1 cellular context compared by ENCODE assay signal in genomic region chr5:172770374-172770674, GRCh38.
TF ChIP-seq lines count a peak whose summit lies in the region.

No MANE protein-coding gene starts in this region.

TF ChIP-seq in GM12878, 131 proteins besides CTCF, POLR2A, EP300 and RAD21 (continued from another document):
- TF ChIP-seq PBX3 (IDR thresholded peaks at IDR 0.05; ENCODE audit: insufficient replicate concordance, low read depth, low read length) (no peak), DPF2 (IDR thresholded peaks at IDR 0.05) (0 out of 2 replicates have a peak, but pooled peaks have one; percentile 69), BCL3 (IDR thresholded peaks at IDR 0.05; ENCODE audit: borderline replicate concordance, insufficient read depth, low read depth, low read length, poor library complexity, severe bottlenecking) (no peak), SUZ12 (IDR thresholded peaks at IDR 0.05; ENCODE audit: unreplicated experiment) (no peak), ZNF592 (IDR thresholded peaks at IDR 0.05) (no peak), USF1 (IDR thresholded peaks at IDR 0.05; ENCODE audit: borderline replicate concordance, extremely low read length, insufficient read depth, low read depth, low read length) (no peak), EED (IDR thresholded peaks at IDR 0.05; ENCODE audit: low read depth) (no peak), KAT2A (conservative IDR thresholded peaks at IDR 0.05; ENCODE audit: control insufficient read depth, low read depth, low read length) (no peak), REST (IDR thresholded peaks at IDR 0.05; ENCODE audit: low read depth, low read length) (no peak), CEBPB (IDR thresholded peaks at IDR 0.05; ENCODE audit: borderline replicate concordance in 1 of 2, low read depth in 2 of 2, low read length in 2 of 2) (no peak), STAT3 (IDR thresholded peaks at IDR 0.05; ENCODE audit: low read depth, low read length) (no peak), IRF4 (IDR thresholded peaks at IDR 0.05; ENCODE audit: low read depth, low read length) (no peak), CBFB (IDR thresholded peaks at IDR 0.05; ENCODE audit: low read depth) (no peak), ESRRA (IDR thresholded peaks at IDR 0.05; ENCODE audit: low read length) (no peak), SP1 (IDR thresholded peaks at IDR 0.05; ENCODE audit: low read depth, low read length) (no peak), RCOR1 (conservative IDR thresholded peaks at IDR 0.05; ENCODE audit: low read depth, low read length) (no peak), HDAC2 (IDR thresholded peaks at IDR 0.05) (no peak), EZH2 (IDR thresholded peaks at IDR 0.05; ENCODE audit: borderline replicate concordance, control insufficient read depth, low read depth, low read length) (no peak), RUNX3 (IDR thresholded peaks at IDR 0.05; ENCODE audit: low read length) (no peak; the same call in 1 of the 2 replicates), MEF2B (IDR thresholded peaks at IDR 0.05; ENCODE audit: partially characterized antibody, poor library complexity, severe bottlenecking) (peak; percentile 72), USF2 (IDR thresholded peaks at IDR 0.05; ENCODE audit: borderline replicate concordance, low read depth, low read length) (no peak), ZSCAN29 (IDR thresholded peaks at IDR 0.05) (no peak), E2F4 (IDR thresholded peaks at IDR 0.05; ENCODE audit: low read depth, low read length) (no peak), EGR1 (IDR thresholded peaks at IDR 0.05; ENCODE audit: borderline replicate concordance in 1 of 2, low read depth in 2 of 2, low read length in 2 of 2) (no peak)
TF ChIP-seq in GM12878: peak in this region for 9.
